Comparison of ENCODE assay signal across 29 cellular contexts in genomic region chr3:189300345-189300744, GRCh38.
"Had no signal": no experiment of that assay in that cellular context is flagged by ENCODE, and none has a peak within 500 bp of the region (broad histone marks: within the 10 kb centered on the region; RNA-seq: fewer than 3 reads in every experiment).

No MANE protein-coding gene starts in this region.

- DNase-seq: activated B cell treated with CpG ODN at 0.5 μM for 24 hours; activated CD4-positive, alpha-beta memory T cell treated with anti-CD3 and anti-CD28 coated beads, Interleukin-2, amount 10 ng/mL, durations not matched to agents 7 days and 5 days; activated CD4-positive, alpha-beta T cell treated with anti-CD3 and anti-CD28 coated beads for 1 hour; activated CD4-positive, alpha-beta T cell treated with anti-CD3 and anti-CD28 coated beads, Interleukin-2, amount 10 ng/mL, durations not matched to agents 7 days and 5 days; activated naive CD4-positive, alpha-beta T cell treated with anti-CD3 and anti-CD28 coated beads, Interleukin-2, amount 50 U/mL, for 16 hours; activated naive CD8-positive, alpha-beta T cell treated with anti-CD3 and anti-CD28 coated beads, Interleukin-2, amount 50 U/mL, for 24 hours; activated T-cell treated with anti-CD3 and anti-CD28 coated beads, Interleukin-2, amount 50 U/mL, for 72 hours; amniotic stem cell; body of pancreas; central memory CD4-positive, alpha-beta T cell; Kasumi-1; KBM-7; NCI-H1105 treated with DMSO at 0.1 percent for 48 hours; NCI-H1436 treated with DMSO at 0.1 percent for 48 hours; NCI-H187; NCI-H2081; NCI-H446; NCI-H524; NK-92 treated with Interleukin-12 subunit alpha and Interleukin-12 subunit beta, amount 100 ng/mL, for 24 hours; OCI-M1; RPMI8226; SK-N-SH; T1000 had no signal

- H3K27me3 ChIP-seq: ascending aorta, body of pancreas had no signal

- H3K4me2 ChIP-seq: SK-N-SH had no signal

- H3K27me3 Mint-ChIP-seq: activated CD4-positive, alpha-beta memory T cell treated with anti-CD3 and anti-CD28 coated beads, Interleukin-2, amount 10 ng/mL, durations not matched to agents 7 days and 5 days; activated CD4-positive, alpha-beta T cell treated with anti-CD3 and anti-CD28 coated beads, Interleukin-2, amount 10 ng/mL, durations not matched to agents 7 days and 5 days; activated naive CD8-positive, alpha-beta T cell treated with anti-CD3 and anti-CD28 coated beads, Interleukin-2, amount 50 U/mL, for 24 hours had no signal

- H3K36me3 ChIP-seq: ascending aorta had no signal

- H3K27ac Mint-ChIP-seq: activated B cell treated with CpG ODN at 0.5 μM for 24 hours; activated CD4-positive, alpha-beta memory T cell treated with anti-CD3 and anti-CD28 coated beads, Interleukin-2, amount 10 ng/mL, durations not matched to agents 7 days and 5 days; activated naive CD8-positive, alpha-beta T cell treated with anti-CD3 and anti-CD28 coated beads, Interleukin-2, amount 50 U/mL, for 24 hours had no signal

- H3K9me3 Mint-ChIP-seq: activated B cell treated with CpG ODN at 0.5 μM for 24 hours; activated naive CD8-positive, alpha-beta T cell treated with anti-CD3 and anti-CD28 coated beads, Interleukin-2, amount 50 U/mL, for 24 hours; activated T-cell treated with anti-CD3 and anti-CD28 coated beads, Interleukin-2, amount 50 U/mL, for 72 hours had no signal

- H3K4me3 Mint-ChIP-seq: activated B cell treated with CpG ODN at 0.5 μM for 24 hours; activated CD4-positive, alpha-beta memory T cell treated with anti-CD3 and anti-CD28 coated beads, Interleukin-2, amount 10 ng/mL, durations not matched to agents 7 days and 5 days; activated CD4-positive, alpha-beta T cell treated with anti-CD3 and anti-CD28 coated beads, Interleukin-2, amount 10 ng/mL, durations not matched to agents 7 days and 5 days; activated naive CD8-positive, alpha-beta T cell treated with anti-CD3 and anti-CD28 coated beads, Interleukin-2, amount 50 U/mL, for 24 hours; activated T-cell treated with anti-CD3 and anti-CD28 coated beads, Interleukin-2, amount 50 U/mL, for 72 hours; T-helper 1 cell treated with Interleukin-12 subunit alpha and Interleukin-12 subunit beta and Interleukin-4 antibody, amounts not matched to agents 30 μg/mL and 1 μg/mL, for 36 hours had no signal

- FAIRE-seq: bronchial epithelial cell, TTC549 had no signal

- H3K9ac ChIP-seq: SK-N-SH had no signal

- H3K27ac ChIP-seq: ascending aorta, body of pancreas had no signal

- H3K9me3 ChIP-seq: ascending aorta, body of pancreas, SK-N-SH had no signal

- H3K4me1 Mint-ChIP-seq: activated B cell treated with CpG ODN at 0.5 μM for 24 hours had no signal

- H3K4me3 ChIP-seq: ascending aorta, body of pancreas had no signal

- ATAC-seq: activated naive CD8-positive, alpha-beta T cell treated with anti-CD3 and anti-CD28 coated beads, Interleukin-2, amount 50 U/mL, for 24 hours; activated T-cell treated with anti-CD3 and anti-CD28 coated beads, Interleukin-2, amount 50 U/mL, for 72 hours; body of pancreas; Panc1; Right ventricle myocardium inferior had no signal
